1 cellular context compared by ENCODE assay signal in genomic region chr16:56616608-56617211, GRCh38.
TF ChIP-seq lines count a peak whose summit lies in the region.

No MANE protein-coding gene starts in this region.

TF ChIP-seq in IMR-90, 13 proteins besides CTCF, POLR2A, EP300 and RAD21 (continued from another document):
- no peak for TF ChIP-seq ELK1 (IDR thresholded peaks at IDR 0.05; ENCODE audit: borderline replicate concordance, low read depth, low read length)
- no peak for TF ChIP-seq MXI1 (IDR thresholded peaks at IDR 0.05; ENCODE audit: borderline replicate concordance, low read depth, low read length)
- TF ChIP-seq RFX5 (IDR thresholded peaks at IDR 0.05; ENCODE audit: low read depth, low read length), result no peak
- TF ChIP-seq USF2 (IDR thresholded peaks at IDR 0.05; ENCODE audit: low read depth, low read length), result no peak
- TF ChIP-seq BHLHE40 (IDR thresholded peaks at IDR 0.05; ENCODE audit: low read depth, low read length), result no peak
- no peak for TF ChIP-seq CEBPB (IDR thresholded peaks at IDR 0.05; ENCODE audit: low read depth, low read length)
- TF ChIP-seq SMC3 (IDR thresholded peaks at IDR 0.05; ENCODE audit: low read depth, low read length), result no peak
